ENCODE assay signal across 5 cellular contexts in the genomic region with DNA sequence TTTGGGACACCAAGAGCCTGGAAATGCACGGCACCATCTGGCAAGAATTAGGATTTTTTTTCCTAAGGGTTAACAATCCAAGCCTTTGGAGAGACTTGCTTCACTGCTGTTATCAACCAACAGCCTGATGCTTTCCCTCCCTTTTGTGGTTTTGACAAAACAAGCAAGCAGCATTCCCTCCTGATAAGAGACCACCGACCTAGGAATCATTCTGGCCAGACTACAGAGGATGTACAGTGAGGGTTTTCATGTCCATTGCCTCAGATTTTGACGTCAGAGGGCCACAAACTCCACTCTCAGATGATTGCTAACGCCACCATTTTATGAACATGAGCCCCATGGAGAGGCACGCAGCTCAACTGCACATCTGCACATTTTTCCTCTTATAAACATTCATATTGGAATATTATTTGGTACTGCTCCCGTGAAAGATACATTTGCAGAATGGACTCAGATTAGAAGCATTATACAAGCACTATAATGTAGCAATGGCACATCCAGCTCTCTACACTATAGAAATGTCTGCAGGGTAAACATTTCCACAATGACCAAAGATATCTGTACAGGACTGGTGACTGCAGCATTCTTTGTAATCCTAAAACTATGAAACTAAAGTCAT. TPM values are rescaled to one million over a fixed set of nuclear protein-coding genes. Genes with fewer than 3 reads are reported as not detected.
"Had no signal": no experiment of that assay in that cellular context is flagged by ENCODE, and none has a peak within 500 bp of the region (broad histone marks: within the 10 kb centered on the region; RNA-seq: fewer than 3 reads in every experiment).

No MANE protein-coding gene starts in this region.

RNA-seq across cellular contexts. Expression of gene RNU1-1, which starts 5.4 kb away (rescaled TPM):
- polyA plus RNA-seq: fibroblast of lung, heart left ventricle, hepatocyte, lung, ovary had no signal
